Comparison of ENCODE assay signal across 33 cellular contexts in the genomic region with DNA sequence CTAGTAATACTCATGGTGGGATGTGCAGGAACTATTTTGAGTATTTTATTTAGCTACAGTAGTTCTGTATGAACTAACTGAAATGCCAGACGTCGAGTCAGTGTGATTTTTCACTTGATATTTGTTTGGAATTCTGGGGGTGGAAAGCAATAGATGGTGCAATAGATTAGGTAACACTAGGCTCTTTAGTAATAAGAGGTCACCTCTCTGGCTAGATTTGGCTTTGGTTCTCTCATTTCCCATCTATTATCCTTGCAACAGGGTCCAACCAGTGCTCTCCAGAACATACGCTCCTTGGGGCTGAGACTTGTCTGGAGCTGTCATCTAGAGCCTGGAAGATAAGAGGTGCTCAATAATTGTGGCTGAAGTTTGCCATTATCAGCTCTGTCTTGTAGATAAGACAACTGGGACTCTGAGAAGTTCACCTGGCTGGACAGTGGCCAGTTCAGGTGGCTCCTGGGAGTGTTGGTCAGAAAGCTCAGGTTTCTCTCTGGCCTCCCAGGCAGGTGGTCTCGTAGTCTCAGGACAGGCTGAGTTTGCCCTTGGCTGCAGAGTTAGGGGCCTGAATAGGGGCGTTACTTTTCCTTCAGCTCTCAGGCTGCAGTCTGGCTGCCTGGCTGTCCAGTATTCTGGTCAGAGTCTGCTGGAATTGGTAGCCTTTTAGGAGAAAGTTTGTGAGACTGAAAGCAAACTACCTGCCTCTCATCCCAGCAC.
"Had no signal": no experiment of that assay in that cellular context is flagged by ENCODE, and none has a peak within 500 bp of the region (broad histone marks: within the 10 kb centered on the region; RNA-seq: fewer than 3 reads in every experiment).

No MANE protein-coding gene starts in this region.

- H3K36me3 ChIP-seq: ascending aorta, brain microvascular endothelial cell, esophagus squamous epithelium, neutrophil, ovary, prostate gland, stomach, thyroid gland, upper lobe of left lung, vagina, WERI-Rb-1 had no signal

- H3K27me3 ChIP-seq: ascending aorta, brain microvascular endothelial cell, esophagus squamous epithelium, ovary, stomach, thyroid gland, upper lobe of left lung, vagina had no signal

- H3K4me3 Mint-ChIP-seq: activated CD4-positive, alpha-beta memory T cell treated with anti-CD3 and anti-CD28 coated beads, Interleukin-2, amount 10 ng/mL, durations not matched to agents 7 days and 5 days; activated CD4-positive, alpha-beta T cell treated with anti-CD3 and anti-CD28 coated beads, Interleukin-2, amount 10 ng/mL, durations not matched to agents 24 days and 14 days; activated naive CD4-positive, alpha-beta T cell treated with anti-CD3 and anti-CD28 coated beads, Interleukin-2, amount 10 ng/mL, durations not matched to agents 7 days and 5 days; activated naive CD8-positive, alpha-beta T cell treated with anti-CD3 and anti-CD28 coated beads, Interleukin-2, amount 10 ng/mL, durations not matched to agents 7 days and 5 days; activated T-cell treated with anti-CD3 and anti-CD28 coated beads, Interleukin-2, amount 50 U/mL, for 24 hours; natural killer cell; stimulated activated effector memory CD8-positive, alpha-beta T cell treated with anti-CD3 and anti-CD28 coated beads, Interleukin-12 subunit alpha, Interleukin-12 subunit beta, amount 100 ng/mL, for 72 hours; T-helper 1 cell treated with Interleukin-12 subunit alpha and Interleukin-12 subunit beta and Interleukin-4 antibody, amounts not matched to agents 30 μg/mL and 1 μg/mL, for 36 hours had no signal

- H3K4me1 ChIP-seq: ascending aorta, esophagus squamous epithelium, prostate gland, stomach, thyroid gland, upper lobe of left lung, vagina had no signal

- H3K4me1 Mint-ChIP-seq: activated CD4-positive, alpha-beta memory T cell treated with anti-CD3 and anti-CD28 coated beads, Interleukin-2, amount 10 ng/mL, durations not matched to agents 7 days and 5 days; activated CD4-positive, alpha-beta T cell treated with anti-CD3 and anti-CD28 coated beads, Interleukin-2, amount 10 ng/mL, durations not matched to agents 24 days and 14 days; activated naive CD4-positive, alpha-beta T cell treated with anti-CD3 and anti-CD28 coated beads, Interleukin-2, amount 10 ng/mL, durations not matched to agents 7 days and 5 days; activated naive CD8-positive, alpha-beta T cell treated with anti-CD3 and anti-CD28 coated beads, Interleukin-2, amount 10 ng/mL, durations not matched to agents 7 days and 5 days; natural killer cell; stimulated activated effector memory CD8-positive, alpha-beta T cell treated with anti-CD3 and anti-CD28 coated beads, Interleukin-12 subunit alpha, Interleukin-12 subunit beta, amount 100 ng/mL, for 72 hours had no signal

- DNase-seq: activated CD4-positive, alpha-beta memory T cell treated with anti-CD3 and anti-CD28 coated beads, Interleukin-2, amount 10 ng/mL, durations not matched to agents 7 days and 5 days; activated CD4-positive, alpha-beta T cell treated with anti-CD3 and anti-CD28 coated beads, Interleukin-2, amount 10 ng/mL, durations not matched to agents 24 days and 14 days; activated CD4-positive, CD25-positive, alpha-beta regulatory T cell treated with anti-CD3 and anti-CD28 coated beads, Interleukin-2, amount 50 U/mL, for 72 hours; activated CD8-positive, alpha-beta memory T cell treated with anti-CD3 and anti-CD28 coated beads, Interleukin-2, amount 50 U/mL, for 48 hours; activated gamma-delta T cell; activated naive CD4-positive, alpha-beta T cell treated with anti-CD3 and anti-CD28 coated beads, Interleukin-2, amount 10 ng/mL, durations not matched to agents 7 days and 5 days; activated naive CD8-positive, alpha-beta T cell treated with anti-CD3 and anti-CD28 coated beads, Interleukin-2, amount 10 ng/mL, durations not matched to agents 7 days and 5 days; activated T-cell treated with anti-CD3 and anti-CD28 coated beads, Interleukin-2, amount 50 U/mL, for 24 hours; brain microvascular endothelial cell; caudate nucleus; esophagus squamous epithelium; foreskin melanocyte; left colon; mesenchymal stem cell; natural killer cell; ovary; retina; stimulated activated CD4-positive, alpha-beta T cell treated with anti-CD3 and anti-CD28 coated beads, Interleukin-12 subunit alpha, Interleukin-12 subunit beta, amount 100 ng/mL, for 4 hours; stimulated activated CD4-positive, alpha-beta T cell treated with anti-CD3 and anti-CD28 coated beads, Interleukin-4, amount 100 ng/mL, for 1 hour; stomach; T1000; thyroid gland; upper lobe of left lung; WERI-Rb-1 had no signal

- H3K36me3 Mint-ChIP-seq: activated naive CD4-positive, alpha-beta T cell treated with anti-CD3 and anti-CD28 coated beads, Interleukin-2, amount 10 ng/mL, durations not matched to agents 7 days and 5 days; activated naive CD8-positive, alpha-beta T cell treated with anti-CD3 and anti-CD28 coated beads, Interleukin-2, amount 10 ng/mL, durations not matched to agents 7 days and 5 days; natural killer cell; stimulated activated effector memory CD8-positive, alpha-beta T cell treated with anti-CD3 and anti-CD28 coated beads, Interleukin-12 subunit alpha, Interleukin-12 subunit beta, amount 100 ng/mL, for 72 hours had no signal

- H3K27ac ChIP-seq: ascending aorta, brain microvascular endothelial cell, epithelial cell of prostate, esophagus squamous epithelium, neutrophil, ovary, prostate gland, skin epidermis, stomach, thyroid gland, upper lobe of left lung, vagina, WERI-Rb-1 had no signal

- H3K9me3 Mint-ChIP-seq: activated CD4-positive, alpha-beta memory T cell treated with anti-CD3 and anti-CD28 coated beads, Interleukin-2, amount 10 ng/mL, durations not matched to agents 7 days and 5 days; activated CD4-positive, alpha-beta T cell treated with anti-CD3 and anti-CD28 coated beads, Interleukin-2, amount 10 ng/mL, durations not matched to agents 24 days and 14 days; activated naive CD4-positive, alpha-beta T cell treated with anti-CD3 and anti-CD28 coated beads, Interleukin-2, amount 10 ng/mL, durations not matched to agents 7 days and 5 days; activated naive CD8-positive, alpha-beta T cell treated with anti-CD3 and anti-CD28 coated beads, Interleukin-2, amount 10 ng/mL, durations not matched to agents 7 days and 5 days; activated T-cell treated with anti-CD3 and anti-CD28 coated beads, Interleukin-2, amount 50 U/mL, for 24 hours; natural killer cell; stimulated activated effector memory CD8-positive, alpha-beta T cell treated with anti-CD3 and anti-CD28 coated beads, Interleukin-12 subunit alpha, Interleukin-12 subunit beta, amount 100 ng/mL, for 72 hours; T-helper 1 cell treated with Interleukin-12 subunit alpha and Interleukin-12 subunit beta and Interleukin-4 antibody, amounts not matched to agents 30 μg/mL and 1 μg/mL, for 36 hours had no signal

- H3K27ac Mint-ChIP-seq: activated CD4-positive, alpha-beta memory T cell treated with anti-CD3 and anti-CD28 coated beads, Interleukin-2, amount 10 ng/mL, durations not matched to agents 7 days and 5 days; activated CD4-positive, alpha-beta T cell treated with anti-CD3 and anti-CD28 coated beads, Interleukin-2, amount 10 ng/mL, durations not matched to agents 24 days and 14 days; activated naive CD4-positive, alpha-beta T cell treated with anti-CD3 and anti-CD28 coated beads, Interleukin-2, amount 10 ng/mL, durations not matched to agents 7 days and 5 days; activated naive CD8-positive, alpha-beta T cell treated with anti-CD3 and anti-CD28 coated beads, Interleukin-2, amount 10 ng/mL, durations not matched to agents 7 days and 5 days; activated T-cell treated with anti-CD3 and anti-CD28 coated beads, Interleukin-2, amount 50 U/mL, for 24 hours; natural killer cell; stimulated activated effector memory CD8-positive, alpha-beta T cell treated with anti-CD3 and anti-CD28 coated beads, Interleukin-12 subunit alpha, Interleukin-12 subunit beta, amount 100 ng/mL, for 72 hours; T-helper 1 cell treated with Interleukin-12 subunit alpha and Interleukin-12 subunit beta and Interleukin-4 antibody, amounts not matched to agents 30 μg/mL and 1 μg/mL, for 36 hours had no signal

- H3K4me3 ChIP-seq: ascending aorta, esophagus squamous epithelium, ovary, prostate gland, skin epidermis, stomach, thyroid gland, upper lobe of left lung, vagina had no signal

- H3K9me3 ChIP-seq: ascending aorta, esophagus squamous epithelium, neutrophil, ovary, prostate gland, stomach, thyroid gland, upper lobe of left lung, vagina had no signal

- ATAC-seq: left colon; natural killer cell; sciatic nerve; stimulated activated effector memory CD8-positive, alpha-beta T cell treated with anti-CD3 and anti-CD28 coated beads, Interleukin-12 subunit alpha, Interleukin-12 subunit beta, amount 100 ng/mL, for 72 hours had no signal
